ENCODE assay signal across 1 cellular context in genomic region chr6:41746068-41746467, GRCh38.
A peak's percentile ranks its signal among the peaks of the same experiment; 100 is the strongest.
TF ChIP-seq lines count a peak whose summit lies in the region.

No MANE protein-coding gene starts in this region.

TF ChIP-seq in HepG2, 621 proteins besides CTCF, POLR2A, EP300 and RAD21 (continues in another document):
- no peak for TF ChIP-seq ZNF646 (CRISPR knock-in tag; IDR thresholded peaks at IDR 0.05)
- TF ChIP-seq, protein P1, sequence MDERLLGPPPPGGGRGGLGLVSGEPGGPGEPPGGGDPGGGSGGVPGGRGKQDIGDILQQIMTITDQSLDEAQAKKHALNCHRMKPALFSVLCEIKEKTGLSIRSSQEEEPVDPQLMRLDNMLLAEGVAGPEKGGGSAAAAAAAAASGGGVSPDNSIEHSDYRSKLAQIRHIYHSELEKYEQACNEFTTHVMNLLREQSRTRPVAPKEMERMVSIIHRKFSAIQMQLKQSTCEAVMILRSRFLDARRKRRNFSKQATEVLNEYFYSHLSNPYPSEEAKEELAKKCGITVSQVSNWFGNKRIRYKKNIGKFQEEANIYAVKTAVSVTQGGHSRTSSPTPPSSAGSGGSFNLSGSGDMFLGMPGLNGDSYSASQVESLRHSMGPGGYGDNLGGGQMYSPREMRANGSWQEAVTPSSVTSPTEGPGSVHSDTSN (CRISPR knock-in tag; IDR thresholded peaks at IDR 0.05) = no peak
- TF ChIP-seq ZNF382 (CRISPR knock-in tag; IDR thresholded peaks at IDR 0.05; ENCODE audit: borderline replicate concordance) = no peak
- TF ChIP-seq ARID2 (CRISPR knock-in tag; IDR thresholded peaks at IDR 0.05; ENCODE audit: borderline replicate concordance) = no peak
- no peak for TF ChIP-seq HNRNPLL (IDR thresholded peaks at IDR 0.05; ENCODE audit: low read depth, low read length, poor library complexity, severe bottlenecking)
- no peak for TF ChIP-seq IRX3 (CRISPR knock-in tag; IDR thresholded peaks at IDR 0.05; ENCODE audit: borderline replicate concordance, low read depth)
- TF ChIP-seq ZNF205 (CRISPR knock-in tag; IDR thresholded peaks at IDR 0.05) = no peak
- TF ChIP-seq TSC22D2 (CRISPR knock-in tag; IDR thresholded peaks at IDR 0.05; ENCODE audit: borderline replicate concordance) = no peak
- peak; percentile 14; the same call in 1 of the 2 replicates for TF ChIP-seq TAF1 (CRISPR knock-in tag; IDR thresholded peaks at IDR 0.05)
- no peak for TF ChIP-seq ZNF749 (CRISPR knock-in tag; IDR thresholded peaks at IDR 0.05; ENCODE audit: borderline replicate concordance)
- no peak for TF ChIP-seq PRDM4 (CRISPR knock-in tag; IDR thresholded peaks at IDR 0.05; ENCODE audit: borderline replicate concordance)
- TF ChIP-seq ZFY (CRISPR knock-in tag; IDR thresholded peaks at IDR 0.05) = no peak
- TF ChIP-seq, protein P2, sequence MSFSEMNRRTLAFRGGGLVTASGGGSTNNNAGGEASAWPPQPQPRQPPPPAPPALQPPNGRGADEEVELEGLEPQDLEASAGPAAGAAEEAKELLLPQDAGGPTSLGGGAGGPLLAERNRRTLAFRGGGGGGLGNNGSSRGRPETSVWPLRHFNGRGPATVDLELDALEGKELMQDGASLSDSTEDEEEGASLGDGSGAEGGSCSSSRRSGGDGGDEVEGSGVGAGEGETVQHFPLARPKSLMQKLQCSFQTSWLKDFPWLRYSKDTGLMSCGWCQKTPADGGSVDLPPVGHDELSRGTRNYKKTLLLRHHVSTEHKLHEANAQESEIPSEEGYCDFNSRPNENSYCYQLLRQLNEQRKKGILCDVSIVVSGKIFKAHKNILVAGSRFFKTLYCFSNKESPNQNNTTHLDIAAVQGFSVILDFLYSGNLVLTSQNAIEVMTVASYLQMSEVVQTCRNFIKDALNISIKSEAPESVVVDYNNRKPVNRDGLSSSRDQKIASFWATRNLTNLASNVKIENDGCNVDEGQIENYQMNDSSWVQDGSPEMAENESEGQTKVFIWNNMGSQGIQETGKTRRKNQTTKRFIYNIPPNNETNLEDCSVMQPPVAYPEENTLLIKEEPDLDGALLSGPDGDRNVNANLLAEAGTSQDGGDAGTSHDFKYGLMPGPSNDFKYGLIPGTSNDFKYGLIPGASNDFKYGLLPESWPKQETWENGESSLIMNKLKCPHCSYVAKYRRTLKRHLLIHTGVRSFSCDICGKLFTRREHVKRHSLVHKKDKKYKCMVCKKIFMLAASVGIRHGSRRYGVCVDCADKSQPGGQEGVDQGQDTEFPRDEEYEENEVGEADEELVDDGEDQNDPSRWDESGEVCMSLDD (CRISPR knock-in tag; IDR thresholded peaks at IDR 0.05; ENCODE audit: borderline replicate concordance) = no peak
- no peak for TF ChIP-seq KLF6 (CRISPR knock-in tag; IDR thresholded peaks at IDR 0.05)
- TF ChIP-seq ZBTB33 (CRISPR knock-in tag; IDR thresholded peaks at IDR 0.05) = peak; percentile 59
- no peak for TF ChIP-seq HES4 (CRISPR knock-in tag; IDR thresholded peaks at IDR 0.05; ENCODE audit: borderline replicate concordance)
- TF ChIP-seq, protein P3, sequence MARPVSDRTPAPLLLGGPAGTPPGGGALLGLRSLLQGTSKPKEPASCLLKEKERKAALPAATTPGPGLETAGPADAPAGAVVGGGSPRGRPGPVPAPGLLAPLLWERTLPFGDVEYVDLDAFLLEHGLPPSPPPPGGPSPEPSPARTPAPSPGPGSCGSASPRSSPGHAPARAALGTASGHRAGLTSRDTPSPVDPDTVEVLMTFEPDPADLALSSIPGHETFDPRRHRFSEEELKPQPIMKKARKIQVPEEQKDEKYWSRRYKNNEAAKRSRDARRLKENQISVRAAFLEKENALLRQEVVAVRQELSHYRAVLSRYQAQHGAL (CRISPR knock-in tag; IDR thresholded peaks at IDR 0.05; ENCODE audit: not compliant biosample characterization) = no peak
- TF ChIP-seq ZNF18 (CRISPR knock-in tag; IDR thresholded peaks at IDR 0.05; ENCODE audit: insufficient replicate concordance) = no peak
- no peak for TF ChIP-seq RERE (CRISPR knock-in tag; IDR thresholded peaks at IDR 0.05; ENCODE audit: low read depth)
- TF ChIP-seq ZNF724P (CRISPR knock-in tag; IDR thresholded peaks at IDR 0.05; ENCODE audit: borderline replicate concordance) = no peak
- no peak for TF ChIP-seq ZBTB20 (CRISPR knock-in tag; IDR thresholded peaks at IDR 0.05; ENCODE audit: borderline replicate concordance, low read depth)
- no peak for TF ChIP-seq BATF2 (CRISPR knock-in tag; IDR thresholded peaks at IDR 0.05)
- peak; percentile 39 for TF ChIP-seq SALL1 (CRISPR knock-in tag; IDR thresholded peaks at IDR 0.05)
- no peak for TF ChIP-seq ZNF577 (CRISPR knock-in tag; IDR thresholded peaks at IDR 0.05; ENCODE audit: borderline replicate concordance, low read depth)
- 0 out of 2 replicates have a peak, but pooled peaks have one; percentile 1 for TF ChIP-seq FOSL2 (CRISPR knock-in tag; IDR thresholded peaks at IDR 0.05)
- TF ChIP-seq PHF8 (CRISPR knock-in tag; IDR thresholded peaks at IDR 0.05) = no peak
- no peak for TF ChIP-seq ZNF180 (CRISPR knock-in tag; IDR thresholded peaks at IDR 0.05; ENCODE audit: borderline replicate concordance, low read depth)
- TF ChIP-seq, protein P4, sequence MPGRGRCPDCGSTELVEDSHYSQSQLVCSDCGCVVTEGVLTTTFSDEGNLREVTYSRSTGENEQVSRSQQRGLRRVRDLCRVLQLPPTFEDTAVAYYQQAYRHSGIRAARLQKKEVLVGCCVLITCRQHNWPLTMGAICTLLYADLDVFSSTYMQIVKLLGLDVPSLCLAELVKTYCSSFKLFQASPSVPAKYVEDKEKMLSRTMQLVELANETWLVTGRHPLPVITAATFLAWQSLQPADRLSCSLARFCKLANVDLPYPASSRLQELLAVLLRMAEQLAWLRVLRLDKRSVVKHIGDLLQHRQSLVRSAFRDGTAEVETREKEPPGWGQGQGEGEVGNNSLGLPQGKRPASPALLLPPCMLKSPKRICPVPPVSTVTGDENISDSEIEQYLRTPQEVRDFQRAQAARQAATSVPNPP (CRISPR knock-in tag; IDR thresholded peaks at IDR 0.05) = no peak
